8 cellular contexts compared by ENCODE assay signal in genomic region chr6:47780510-47781356, GRCh38. TPM values are rescaled to one million over a fixed set of nuclear protein-coding genes. Genes with fewer than 3 reads are reported as not detected.
DNase-seq lines count a peak whose midpoint lies in the region; ATAC-seq and TF ChIP-seq lines count a peak whose summit lies in the region.

No MANE protein-coding gene starts in this region.

- no peaks in the 10 kb centered on the region for H3K36me3 Mint-ChIP-seq in activated T-cell treated with anti-CD3 and anti-CD28 coated beads, Interleukin-2, amount 50 U/mL, for 72 hours (ENCODE audit: insufficient read depth in 2 of 2)
- H3K36me3 Mint-ChIP-seq in progenitor cell of endocrine pancreas (ENCODE audit: insufficient read depth) = no peaks in the 10 kb centered on the region

- H3K27me3 Mint-ChIP-seq in activated T-cell treated with anti-CD3 and anti-CD28 coated beads, Interleukin-2, amount 50 U/mL, for 72 hours (ENCODE audit: low read depth) = peaks cover 17% of the 10 kb centered on the region
- no peaks in the 10 kb centered on the region for H3K27me3 Mint-ChIP-seq in progenitor cell of endocrine pancreas

- no peaks in the 10 kb centered on the region for H3K9me3 Mint-ChIP-seq in activated T-cell treated with anti-CD3 and anti-CD28 coated beads, Interleukin-2, amount 50 U/mL, for 72 hours
- no peaks in the 10 kb centered on the region for H3K9me3 Mint-ChIP-seq in progenitor cell of endocrine pancreas (ENCODE audit: low read depth)

- H3K4me3 Mint-ChIP-seq in activated T-cell treated with anti-CD3 and anti-CD28 coated beads, Interleukin-2, amount 50 U/mL, for 72 hours = no peak overlapping the region
- H3K4me3 Mint-ChIP-seq in progenitor cell of endocrine pancreas (ENCODE audit: low read depth) = no peak overlapping the region

- TF ChIP-seq CTCF in progenitor cell of endocrine pancreas (IDR thresholded peaks at IDR 0.05; ENCODE audit: unreplicated experiment) = peak; percentile 70

- peak; percentile 92 for ATAC-seq in GM21515 (IDR thresholded peaks at IDR 0.05; ENCODE audit: unreplicated experiment)
- peak; percentile 85 to 88 for ATAC-seq in activated T-cell treated with anti-CD3 and anti-CD28 coated beads, Interleukin-2, amount 50 U/mL, for 72 hours (replicated peaks in 1 of 2)

- H3K4me1 Mint-ChIP-seq in activated T-cell treated with anti-CD3 and anti-CD28 coated beads, Interleukin-2, amount 50 U/mL, for 72 hours (ENCODE audit: low read depth) = no peaks in the 10 kb centered on the region
- peaks cover 15% of the 10 kb centered on the region for H3K4me1 Mint-ChIP-seq in progenitor cell of endocrine pancreas (ENCODE audit: low read depth)

- no peak overlapping the region for H3K27ac Mint-ChIP-seq in activated T-cell treated with anti-CD3 and anti-CD28 coated beads, Interleukin-2, amount 50 U/mL, for 72 hours
- H3K27ac Mint-ChIP-seq in progenitor cell of endocrine pancreas = no peak overlapping the region

- DNase-seq in ELF-1 (ENCODE audit: low read depth, low spot score) (peak; percentile 54), HPDE6-E6E7 (ENCODE audit: extremely low spot score) (peak; percentile 33), NOMO-1 (lab: John Stamatoyannopoulos, UW; ENCODE audit: unreplicated experiment in 2 of 2) (peak; percentile 7 to 49), globus pallidus (ENCODE audit: low spot score) (peak; percentile 57), progenitor cell of endocrine pancreas (ENCODE audit: low spot score, unreplicated experiment) (no peak), DMS79 treated with DMSO at 0.1 percent for 48 hours (lab: John Stamatoyannopoulos, UW) (no peak)
- DNase-seq in activated T-cell treated with anti-CD3 and anti-CD28 coated beads, Interleukin-2, amount 50 U/mL, for 72 hours = peak; percentile 26 to 30

RNA-seq across cellular contexts. Expression of gene OPN5, which starts 1.1 kb away (rescaled TPM):
- not detected for total RNA-seq in activated T-cell treated with anti-CD3 and anti-CD28 coated beads, Interleukin-2, amount 50 U/mL, for 72 hours
- total RNA-seq in progenitor cell of endocrine pancreas = 0.09 TPM in 1 of 2 replicates, not detected in the other

Comparison
In these comparisons a context has a peak if more than half of its experiments do, and no peak if none do; other contexts are left out.
1. DNase-seq: peak in ELF-1 (single experiment), HPDE6-E6E7 (single experiment), NOMO-1 (2 of 2), activated T-cell treated with anti-CD3 and anti-CD28 coated beads, Interleukin-2, amount 50 U/mL, for 72 hours (2 of 2) and globus pallidus (single experiment); none in progenitor cell of endocrine pancreas (single experiment) and DMS79 treated with DMSO at 0.1 percent for 48 hours (single experiment).